In the genomic region with DNA sequence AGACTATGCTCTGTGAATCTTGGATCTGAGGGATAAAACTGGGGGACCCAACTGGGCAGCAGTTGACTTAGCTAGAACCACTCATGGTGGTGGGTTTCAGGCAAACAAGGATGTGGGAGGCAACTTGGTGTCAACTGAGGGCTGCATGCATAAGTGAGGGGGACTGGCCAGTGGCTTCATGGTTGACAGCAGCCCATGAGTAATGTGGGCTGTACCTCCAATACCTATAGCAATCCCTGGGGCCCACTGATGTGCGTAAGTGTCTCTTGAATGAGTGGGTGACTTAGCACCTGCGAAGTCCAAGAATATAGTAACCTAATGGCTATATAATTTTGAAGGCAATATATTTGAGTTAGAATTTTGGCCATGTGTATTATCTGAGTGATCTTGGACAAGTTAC, we compare ENCODE assay signal across 15 cellular contexts. TPM values are rescaled to one million over a fixed set of nuclear protein-coding genes. Genes with fewer than 3 reads are reported as not detected.
DNase-seq lines count a peak whose midpoint lies in the region; ATAC-seq and TF ChIP-seq lines count a peak whose summit lies in the region.
"Had no signal": no experiment of that assay in that cellular context is flagged by ENCODE, and none has a peak within 500 bp of the region (broad histone marks: within the 10 kb centered on the region; RNA-seq: fewer than 3 reads in every experiment).

No MANE protein-coding gene starts in this region.

- H3K9me3 ChIP-seq in T-helper 17 cell (ENCODE audit: control insufficient read depth, low read length, poor library complexity, severe bottlenecking) = no peaks in the 10 kb centered on the region

- no peaks in the 10 kb centered on the region for H3K9me3 Mint-ChIP-seq in immature natural killer cell
- H3K9me3 Mint-ChIP-seq: activated naive CD4-positive, alpha-beta T cell treated with anti-CD3 and anti-CD28 coated beads, Interleukin-2, amount 50 U/mL, for 24 hours; CD8-positive, alpha-beta memory T cell had no signal

- no peaks in the 10 kb centered on the region for H3K36me3 Mint-ChIP-seq in T-helper 17 cell (ENCODE audit: low read depth)
- H3K36me3 Mint-ChIP-seq in immature natural killer cell = no peaks in the 10 kb centered on the region
- H3K36me3 Mint-ChIP-seq: activated naive CD4-positive, alpha-beta T cell treated with anti-CD3 and anti-CD28 coated beads, Interleukin-2, amount 50 U/mL, for 24 hours; CD8-positive, alpha-beta memory T cell had no signal

- H3K27me3 Mint-ChIP-seq in T-helper 17 cell (no peaks in the 10 kb centered on the region), immature natural killer cell (ENCODE audit: low read depth in 3 of 3) (peaks cover 0 to 1% (median 0%) of the 10 kb centered on the region in 3 donors)
- H3K27me3 Mint-ChIP-seq: activated naive CD4-positive, alpha-beta T cell treated with anti-CD3 and anti-CD28 coated beads, Interleukin-2, amount 50 U/mL, for 24 hours; CD8-positive, alpha-beta memory T cell had no signal

- DNase-seq in T-helper 17 cell = no peak
- DNase-seq in HEK293T (ENCODE audit: extremely low spot score) = no peak
- no peak for DNase-seq in NOMO-1 (lab: John Stamatoyannopoulos, UW; ENCODE audit: unreplicated experiment in 2 of 2)
- no peak for DNase-seq in NCI-H69 (lab: John Stamatoyannopoulos, UW)
- no peak for DNase-seq in immature natural killer cell
- DNase-seq: activated CD4-positive, alpha-beta T cell treated with anti-CD3 and anti-CD28 coated beads, Interleukin-2, amount 50 U/mL, for 1 hour; CD8-positive, alpha-beta memory T cell; cortex of kidney; MV-4-11; NCI-H524 treated with DMSO at 0.1 percent for 48 hours; stimulated activated CD4-positive, alpha-beta T cell treated with anti-CD3 and anti-CD28 coated beads, Interleukin-1b, Interleukin-23, amount 100 ng/mL, for 48 hours had no signal

- H3K4me1 Mint-ChIP-seq in T-helper 17 cell (peaks cover 18% of the 10 kb centered on the region), immature natural killer cell (peaks cover 19 to 25% of the 10 kb centered on the region in 2 donors)

- POLR2A ChIA-PET in HEK293T (lab: Yijun Ruan, JAX) = interaction anchor here (0.9 to 2.0 kb wide), 2 partner anchors 10 to 13 kb away, joined by 3 to 6 read pairs; a partner anchor contains a TSS

- ATAC-seq in GM18502 (IDR thresholded peaks at IDR 0.05; ENCODE audit: poor library complexity, unreplicated experiment) = peak; percentile 53
- peak; percentile 62 for ATAC-seq in GM21423 (IDR thresholded peaks at IDR 0.05; ENCODE audit: unreplicated experiment)
- peak; percentile 64 for ATAC-seq in HG03045 (IDR thresholded peaks at IDR 0.05; ENCODE audit: unreplicated experiment)
- peak; percentile 26 for ATAC-seq in T-helper 17 cell

- H3K27ac Mint-ChIP-seq in T-helper 17 cell (no peak overlapping the region), immature natural killer cell (no peak overlapping the region)
- H3K27ac Mint-ChIP-seq: activated naive CD4-positive, alpha-beta T cell treated with anti-CD3 and anti-CD28 coated beads, Interleukin-2, amount 50 U/mL, for 24 hours had no signal

- CTCF ChIA-PET in HEK293T (lab: Yijun Ruan, JAX) = no interaction called here

- no peak overlapping the region for H3K4me3 Mint-ChIP-seq in T-helper 17 cell
- no peak overlapping the region for H3K4me3 Mint-ChIP-seq in immature natural killer cell
- H3K4me3 Mint-ChIP-seq: activated naive CD4-positive, alpha-beta T cell treated with anti-CD3 and anti-CD28 coated beads, Interleukin-2, amount 50 U/mL, for 24 hours had no signal

TF ChIP-seq in HEK293T, 16 proteins besides CTCF, POLR2A, EP300 and RAD21:
- TF ChIP-seq, protein P1, sequence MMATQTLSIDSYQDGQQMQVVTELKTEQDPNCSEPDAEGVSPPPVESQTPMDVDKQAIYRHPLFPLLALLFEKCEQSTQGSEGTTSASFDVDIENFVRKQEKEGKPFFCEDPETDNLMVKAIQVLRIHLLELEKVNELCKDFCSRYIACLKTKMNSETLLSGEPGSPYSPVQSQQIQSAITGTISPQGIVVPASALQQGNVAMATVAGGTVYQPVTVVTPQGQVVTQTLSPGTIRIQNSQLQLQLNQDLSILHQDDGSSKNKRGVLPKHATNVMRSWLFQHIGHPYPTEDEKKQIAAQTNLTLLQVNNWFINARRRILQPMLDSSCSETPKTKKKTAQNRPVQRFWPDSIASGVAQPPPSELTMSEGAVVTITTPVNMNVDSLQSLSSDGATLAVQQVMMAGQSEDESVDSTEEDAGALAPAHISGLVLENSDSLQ (IDR thresholded peaks at IDR 0.05) = no peak
- TF ChIP-seq ZNF384 (IDR thresholded peaks at IDR 0.05) (no peak), FOXA1 (IDR thresholded peaks at IDR 0.05) (no peak), FOXM1 (IDR thresholded peaks at IDR 0.05; ENCODE audit: borderline replicate concordance) (no peak), TARDBP (IDR thresholded peaks at IDR 0.05) (no peak), FOXK2 (IDR thresholded peaks at IDR 0.05) (no peak), SUZ12 (IDR thresholded peaks at IDR 0.05) (no peak), HDGF (IDR thresholded peaks at IDR 0.05; ENCODE audit: borderline replicate concordance) (no peak), BHLHE40 (IDR thresholded peaks at IDR 0.05; ENCODE audit: borderline replicate concordance) (no peak), NFRKB (IDR thresholded peaks at IDR 0.05) (no peak), ELF4 (IDR thresholded peaks at IDR 0.05) (no peak), SP1 (IDR thresholded peaks at IDR 0.05) (no peak)

RNA-seq across cellular contexts. Expression of a gene that starts 13.7 kb away (rescaled TPM):
- total RNA-seq in T-helper 17 cell = 10 to 100 TPM; 26.2 to 38.8 TPM
- polyA plus RNA-seq in immature natural killer cell = 100 to 1,000 TPM in 2 of 3 donors, 10 to 100 TPM in 1; 62.9 to 154 (median 151) TPM
